ENCODE assay signal across 1 cellular context in genomic region chr12:118145798-118146156, GRCh38.
TF ChIP-seq lines count a peak whose summit lies in the region.

No MANE protein-coding gene starts in this region.

TF ChIP-seq in GM23338, 12 proteins besides CTCF, POLR2A, EP300 and RAD21 (continued from another document):
- TF ChIP-seq ETS1 (IDR thresholded peaks at IDR 0.05) (no peak), EZH2 (IDR thresholded peaks at IDR 0.05; ENCODE audit: low read depth, unreplicated experiment) (no peak), JUNB (IDR thresholded peaks at IDR 0.05; ENCODE audit: unreplicated experiment) (no peak)
